8 cellular contexts compared by ENCODE assay signal in genomic region chrX:47384502-47384901, GRCh38. TPM values are rescaled to one million over a fixed set of nuclear protein-coding genes. Genes with fewer than 3 reads are reported as not detected.
DNase-seq lines count a peak whose midpoint lies in the region; ATAC-seq and TF ChIP-seq lines count a peak whose summit lies in the region.

No MANE protein-coding gene starts in this region.

- no peak for TF ChIP-seq EP300 in Ishikawa (IDR thresholded peaks at IDR 0.05; ENCODE audit: borderline replicate concordance)

- TF ChIP-seq RAD21 in Ishikawa (IDR thresholded peaks at IDR 0.05; ENCODE audit: low read depth): peak; percentile 80

- ATAC-seq in HG02884 (IDR thresholded peaks at IDR 0.05; ENCODE audit: unreplicated experiment): no peak

- H3K4me2 ChIP-seq in fibroblast of lung (ENCODE audit: extremely low read depth, insufficient read depth, low read length): no peak overlapping the region

- no peaks in the 10 kb centered on the region for H3K36me3 ChIP-seq in fibroblast of lung (ENCODE audit: control insufficient read depth, insufficient read depth, low read length)

- TF ChIP-seq CTCF in fibroblast of lung (conservative IDR thresholded peaks at IDR 0.05 in 1 of 2, IDR thresholded peaks at IDR 0.05 in 1 of 2; ENCODE audit: low read depth in 1 of 2, low read length in 2 of 2) (peak; percentile 71), nephron progenitor cell (IDR thresholded peaks at IDR 0.05) (peak; percentile 74)

- H3K4me3 Mint-ChIP-seq in nephron progenitor cell: no peak overlapping the region

- H3K4me1 Mint-ChIP-seq in nephron progenitor cell: peaks cover 11% of the 10 kb centered on the region

- peaks cover 30% of the 10 kb centered on the region for H3K9me3 Mint-ChIP-seq in nephron progenitor cell

- H3K79me2 ChIP-seq in fibroblast of lung (ENCODE audit: control insufficient read depth, insufficient read depth, low read length): no peaks in the 10 kb centered on the region

- no peaks in the 10 kb centered on the region for H3K27me3 Mint-ChIP-seq in nephron progenitor cell (ENCODE audit: low read depth, poor library complexity)

- H3K4me1 ChIP-seq in fibroblast of lung (ENCODE audit: control insufficient read depth, extremely low read depth, insufficient read depth, low read length): no peaks in the 10 kb centered on the region

- no peaks in the 10 kb centered on the region for H3K27me3 ChIP-seq in fibroblast of lung (ENCODE audit: control insufficient read depth, insufficient read depth, low read length)

- H3K9me3 ChIP-seq in fibroblast of lung (ENCODE audit: control insufficient read depth, insufficient read depth, low read depth, low read length): no peaks in the 10 kb centered on the region

- no peak overlapping the region for H3K27ac ChIP-seq in fibroblast of lung (ENCODE audit: insufficient read depth, low read length)
- no peak overlapping the region for H3K27ac ChIP-seq in substantia nigra (ENCODE audit: low read depth, low read length, poor library complexity, severe bottlenecking)

- no peak overlapping the region for H3K4me3 ChIP-seq in fibroblast of lung (replicated peaks in 1 of 4; ENCODE audit: control extremely low read depth in 1 of 4, insufficient read depth in 1 of 4, low read depth in 3 of 4, low read length in 4 of 4)

- no peak overlapping the region for H3K27ac Mint-ChIP-seq in nephron progenitor cell

- H3K9ac ChIP-seq in fibroblast of lung (ENCODE audit: insufficient read depth, low read length): no peak overlapping the region

- no peak overlapping the region for H2AFZ ChIP-seq in fibroblast of lung (ENCODE audit: low read length)

- no peaks in the 10 kb centered on the region for H3K36me3 Mint-ChIP-seq in nephron progenitor cell (ENCODE audit: low read depth)

- H4K20me1 ChIP-seq in fibroblast of lung (ENCODE audit: control insufficient read depth, extremely low read depth, insufficient read depth, low read length): no peaks in the 10 kb centered on the region

- peak; percentile 76 for DNase-seq in COR-L47 (lab: John Stamatoyannopoulos, UW)
- peak; percentile 70 for DNase-seq in OCI-M1 (lab: John Stamatoyannopoulos, UW)
- peak; percentile 43 for DNase-seq in activated T-cell treated with anti-CD3 and anti-CD28 coated beads for 48 hours (ENCODE audit: low read depth)
- DNase-seq in fibroblast of lung (ENCODE audit: low read depth in 2 of 2): peak; percentile 39 to 71
- peak; percentile 53 for DNase-seq in nephron progenitor cell
- peak in 42 of 49 donors; percentile 0 to 63 (median 25) for DNase-seq in substantia nigra (lab: John Stamatoyannopoulos, UW)

TF ChIP-seq in Ishikawa, 13 proteins besides CTCF, POLR2A, EP300 and RAD21:
- TF ChIP-seq YY1 (IDR thresholded peaks at IDR 0.05; ENCODE audit: low read depth) (no peak), TAF1 (IDR thresholded peaks at IDR 0.05; ENCODE audit: low read depth) (no peak)

RNA-seq across cellular contexts. Expression of gene ZNF157, which starts 14.1 kb away (rescaled TPM):
- 0.17 and 0.26 TPM in 2 replicates for total RNA-seq in fibroblast of lung
- 0.02 TPM in 1 of 2 replicates, not detected in the other for polyA plus RNA-seq in fibroblast of lung
- not detected in 2 replicates for polyA plus RNA-seq in fibroblast of lung (2012)
- polyA minus RNA-seq in fibroblast of lung (ENCODE audit: low replicate concordance): not detected in 2 replicates

Comparison
In these comparisons a context has a peak if more than half of its experiments do, and no peak if none do; other contexts are left out.
1. DNase-seq: peak in every context shown above with its lines; median percentile 76 in COR-L47; 70 in OCI-M1; 55 in fibroblast of lung; 53 in nephron progenitor cell; 43 in activated T-cell treated with anti-CD3 and anti-CD28 coated beads for 48 hours; 25 in substantia nigra.